Comparison of ENCODE assay signal across 11 cellular contexts in the genomic region with DNA sequence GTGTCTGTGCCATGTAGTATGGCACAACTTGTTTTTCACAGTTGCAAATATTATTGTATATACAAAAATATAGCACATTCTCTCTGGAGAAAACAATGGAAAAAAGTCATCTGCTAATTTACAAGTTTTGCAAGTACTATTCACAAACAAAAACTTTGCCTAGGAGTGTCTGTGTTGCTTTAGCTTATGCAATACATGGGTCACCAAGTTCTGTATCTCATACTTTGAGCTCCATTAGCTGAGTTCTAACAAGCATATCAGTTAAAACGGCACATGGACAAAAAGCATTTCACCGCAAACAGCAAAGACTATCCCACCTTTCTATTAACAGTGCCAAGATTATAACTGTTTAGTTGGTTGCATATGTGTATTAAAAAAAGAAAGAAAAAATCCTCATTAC. TPM values are rescaled to one million over a fixed set of nuclear protein-coding genes. Genes with fewer than 3 reads are reported as not detected.
DNase-seq lines count a peak whose midpoint lies in the region; ATAC-seq, FAIRE-seq and TF ChIP-seq lines count a peak whose summit lies in the region.
"Had no signal": no experiment of that assay in that cellular context is flagged by ENCODE, and none has a peak within 500 bp of the region (broad histone marks: within the 10 kb centered on the region; RNA-seq: fewer than 3 reads in every experiment).

No MANE protein-coding gene starts in this region.

- H3K4me1 Mint-ChIP-seq in MCF 10A (ENCODE audit: insufficient read depth, unreplicated experiment) = peaks cover 18% of the 10 kb centered on the region

- H3K9ac ChIP-seq in kidney (ENCODE audit: low read length in 2 of 2) = peak overlapping the region in 1 of 2 donors; percentile 2

- no peak for TF ChIP-seq CTCF in HFF-Myc (IDR thresholded peaks at IDR 0.05; ENCODE audit: low read depth, low read length, missing control alignments)
- TF ChIP-seq CTCF in MCF 10A (IDR thresholded peaks at IDR 0.05; ENCODE audit: unreplicated experiment) = no peak
- TF ChIP-seq CTCF in kidney (IDR thresholded peaks at IDR 0.05; ENCODE audit: borderline replicate concordance, extremely low read depth, insufficient read depth) = no peak

- no peaks in the 10 kb centered on the region for H3K9me3 ChIP-seq in kidney (ENCODE audit: control insufficient read depth in 1 of 2, low read length in 2 of 2)

- peak overlapping the region; percentile 81 for H3K4me3 ChIP-seq in HFF-Myc (replicated peaks; ENCODE audit: low read depth, low read length)
- peak overlapping the region; percentile 79 to 98 for H3K4me3 ChIP-seq in kidney (ENCODE audit: low read length in 2 of 2)
- H3K4me3 ChIP-seq: K562 had no signal

- no peaks in the 10 kb centered on the region for H3K9me3 Mint-ChIP-seq in MCF 10A (ENCODE audit: unreplicated experiment)
- H3K9me3 Mint-ChIP-seq: activated T-cell treated with anti-CD3 and anti-CD28 coated beads, Interleukin-2, amount 50 U/mL, for 72 hours had no signal

- H3K4me1 ChIP-seq in kidney (ENCODE audit: control insufficient read depth in 1 of 2, insufficient read depth in 1 of 2, low read depth in 1 of 2, low read length in 2 of 2) = peaks cover 0 to 10% of the 10 kb centered on the region in 2 donors

- intact Hi-C loops in MCF 10A (cut with micrococcal nuclease) (loop anchor here (1.0 to 5.0 kb wide), 2 partner anchors 249 to 561 kb away; no protein-coding TSS in a partner anchor), kidney (cut with DNase I) (no loop called here)

- H3K36me3 ChIP-seq in kidney (ENCODE audit: control insufficient read depth in 1 of 2, insufficient read depth in 2 of 2, low read length in 2 of 2) = peaks cover 2 to 6% of the 10 kb centered on the region in 2 donors

- H3K27ac Mint-ChIP-seq in MCF 10A (ENCODE audit: low read depth, unreplicated experiment) = no peak overlapping the region
- H3K27ac Mint-ChIP-seq: activated T-cell treated with anti-CD3 and anti-CD28 coated beads, Interleukin-2, amount 50 U/mL, for 72 hours had no signal

- no peaks in the 10 kb centered on the region for H3K27me3 Mint-ChIP-seq in MCF 10A (ENCODE audit: insufficient read depth, unreplicated experiment)

- CTCF ChIA-PET in MCF 10A (lab: Yijun Ruan, JAX) = interaction anchor here (0.6 to 1.6 kb wide), 3 partner anchors 414 to 705 kb away, joined by 3 to 5 read pairs (median 4); no protein-coding TSS in a partner anchor

- no peak for FAIRE-seq in kidney (lab: Jason Lieb, UNC)
- FAIRE-seq: K562 had no signal

- POLR2A ChIA-PET in MCF 10A (lab: Yijun Ruan, JAX) = interaction anchor here (0.9 to 3.4 kb wide), 4 partner anchors 133 to 689 kb away, joined by 3 to 14 read pairs (median 4); no protein-coding TSS in a partner anchor

- no peak overlapping the region for H3K4me3 Mint-ChIP-seq in MCF 10A (ENCODE audit: unreplicated experiment)
- H3K4me3 Mint-ChIP-seq: activated T-cell treated with anti-CD3 and anti-CD28 coated beads, Interleukin-2, amount 50 U/mL, for 72 hours had no signal

- no peak for ATAC-seq in stimulated activated naive CD8-positive, alpha-beta T cell treated with anti-CD3 and anti-CD28 coated beads, Interleukin-15, Interleukin-2, amounts not matched to agents 100 U/mL and 50 U/mL, for 24 hours
- ATAC-seq: activated T-cell treated with anti-CD3 and anti-CD28 coated beads, Interleukin-2, amount 50 U/mL, for 72 hours; K562 had no signal

- TSS peak; percentile 3 for BruUV-seq in MCF 10A (replicated peaks; lab: Mats Ljungman, UMichigan)

- peaks cover 56% of the 10 kb centered on the region for H3K36me3 Mint-ChIP-seq in MCF 10A (ENCODE audit: insufficient read depth, unreplicated experiment)

- no peak for DNase-seq in HFF-Myc (ENCODE audit: extremely low read depth, low read depth)
- peak; percentile 48 for DNase-seq in MCF 10A (ENCODE audit: unreplicated experiment)
- no peak for DNase-seq in kidney
- DNase-seq in superior temporal gyrus (ENCODE audit: extremely low spot score) = peak; percentile 54
- DNase-seq in stimulated activated naive CD8-positive, alpha-beta T cell treated with anti-CD3 and anti-CD28 coated beads, Interleukin-15, Interleukin-2, amounts not matched to agents 100 U/mL and 50 U/mL, for 24 hours = no peak
- DNase-seq in NCI-H526 (lab: John Stamatoyannopoulos, UW) = no peak
- no peak for DNase-seq in HT-29 (ENCODE audit: low spot score)
- DNase-seq in activated CD8-positive, alpha-beta memory T cell treated with anti-CD3 and anti-CD28 coated beads for 24 hours = no peak
- DNase-seq: activated T-cell treated with anti-CD3 and anti-CD28 coated beads, Interleukin-2, amount 50 U/mL, for 72 hours; stimulated activated CD4-positive, alpha-beta T cell treated with anti-CD3 and anti-CD28 coated beads, Interleukin-2, amount 100 ng/mL, for 24 hours had no signal

- no peak overlapping the region for H3K27ac ChIP-seq in kidney (ENCODE audit: low read depth in 2 of 2, low read length in 2 of 2)

RNA-seq across cellular contexts. Expression of gene SPRY2, which starts 4.6 kb away (rescaled TPM):
- total RNA-seq in MCF 10A (2022) (41.2 and 46.4 TPM in 2 replicates), kidney (26.2 TPM)
- polyA plus RNA-seq in kidney (ENCODE audit: insufficient read depth, low read depth, low replicate concordance) = 10.6 TPM
- 12.0 and 15.0 TPM in 2 replicates for total RNA-seq in HT-29 (2014; rRNA removed; shearing (Covaris generic))

Comparison
In these comparisons a context has a peak if more than half of its experiments do, and no peak if none do; other contexts are left out.
1. DNase-seq: peak in MCF 10A (single experiment) and superior temporal gyrus (single experiment); none in HFF-Myc (single experiment), kidney (single experiment), stimulated activated naive CD8-positive, alpha-beta T cell treated with anti-CD3 and anti-CD28 coated beads, Interleukin-15, Interleukin-2, amounts not matched to agents 100 U/mL and 50 U/mL, for 24 hours (single experiment), NCI-H526 (0 of 2), HT-29 (single experiment) and activated CD8-positive, alpha-beta memory T cell treated with anti-CD3 and anti-CD28 coated beads for 24 hours (single experiment).